In genomic region chr6:3026811-3027626, GRCh38 we compare ENCODE assay signal across 8 cellular contexts. TPM values are rescaled to one million over a fixed set of nuclear protein-coding genes. Genes with fewer than 3 reads are reported as not detected.
DNase-seq lines count a peak whose midpoint lies in the region; ATAC-seq and TF ChIP-seq lines count a peak whose summit lies in the region.

No MANE protein-coding gene starts in this region.

- H3K4me3 Mint-ChIP-seq in activated T-cell treated with anti-CD3 and anti-CD28 coated beads, Interleukin-2, amount 50 U/mL, for 4 hours: peak overlapping the region; percentile 17

- no peak for TF ChIP-seq CTCF in GM20000 (IDR thresholded peaks at IDR 0.05; ENCODE audit: extremely low read depth, missing control alignments)

- H3K4ac ChIP-seq in neuronal stem cell (ENCODE audit: low read length): no peak overlapping the region

- no peak overlapping the region for H2BK15ac ChIP-seq in neuronal stem cell (ENCODE audit: low read length)

- H3K4me3 ChIP-seq in neuronal stem cell (ENCODE audit: low read length in 2 of 2): no peak overlapping the region
- H3K4me3 ChIP-seq in SJCRH30: no peak overlapping the region

- H2AFZ ChIP-seq in neuronal stem cell (ENCODE audit: low read length): peak overlapping the region; percentile 46

- H3K9me3 ChIP-seq in neuronal stem cell (replicated peaks in 1 of 2; ENCODE audit: control insufficient read depth in 2 of 2, insufficient read depth in 1 of 2, low read depth in 1 of 2, low read length in 2 of 2) (peaks cover 2 to 3% of the 10 kb centered on the region in 2 donors), SJCRH30 (replicated peaks) (no peaks in the 10 kb centered on the region)

- no CpG with 5 or more reads among the region's 20 CpGs for WGBS in neuronal stem cell (ENCODE audit: extremely low coverage in 2 of 2, insufficient read length in 2 of 2, insufficient replicate concordance in 1 of 2), 2 donors

- H2BK120ac ChIP-seq in neuronal stem cell (ENCODE audit: low read depth, low read length): no peak overlapping the region

- H3K27ac ChIP-seq in neuronal stem cell (replicated peaks; ENCODE audit: low read length) (peak overlapping the region; percentile 60), SJCRH30 (no peak overlapping the region)

- H3K9me3 Mint-ChIP-seq in activated T-cell treated with anti-CD3 and anti-CD28 coated beads, Interleukin-2, amount 50 U/mL, for 4 hours: no peaks in the 10 kb centered on the region

- no peak overlapping the region for H2BK12ac ChIP-seq in neuronal stem cell (ENCODE audit: low read length)

- DNase-seq in CMK (ENCODE audit: low read depth) (peak; percentile 62), GM20000 (ENCODE audit: low spot score) (peak; percentile 90), neuronal stem cell (ENCODE audit: low spot score) (no peak), NCI-H82 (lab: John Stamatoyannopoulos, UW) (no peak), SJCRH30 (no peak), left lobe of liver (ENCODE audit: low spot score) (no peak)
- no peak for DNase-seq in activated T-cell treated with anti-CD3 and anti-CD28 coated beads, Interleukin-2, amount 50 U/mL, for 4 hours

- H2AK5ac ChIP-seq in neuronal stem cell (ENCODE audit: low read depth, low read length): no peak overlapping the region

- peak; percentile 71 for ATAC-seq in HG03521 (IDR thresholded peaks at IDR 0.05; ENCODE audit: unreplicated experiment)
- no peak for ATAC-seq in activated T-cell treated with anti-CD3 and anti-CD28 coated beads, Interleukin-2, amount 50 U/mL, for 4 hours
- ATAC-seq in left lobe of liver: no peak

- no peak overlapping the region for H4K8ac ChIP-seq in neuronal stem cell (ENCODE audit: low read depth, low read length)

- H3K23ac ChIP-seq in neuronal stem cell (ENCODE audit: low read depth, low read length, poor library complexity): no peak overlapping the region

- peaks cover 57% of the 10 kb centered on the region for H3K4me1 Mint-ChIP-seq in activated T-cell treated with anti-CD3 and anti-CD28 coated beads, Interleukin-2, amount 50 U/mL, for 4 hours (ENCODE audit: low read depth)

- H3K18ac ChIP-seq in neuronal stem cell (ENCODE audit: low read length): no peak overlapping the region

- H3K4me2 ChIP-seq in neuronal stem cell (ENCODE audit: insufficient read depth, low read length, poor library complexity, severe bottlenecking): no peak overlapping the region

- no peak overlapping the region for H3K14ac ChIP-seq in neuronal stem cell (ENCODE audit: low read length)

- H3K27me3 ChIP-seq in neuronal stem cell (ENCODE audit: control insufficient read depth in 3 of 3, insufficient read depth in 3 of 3, low read depth in 1 of 3, low read length in 3 of 3): no peaks in the 10 kb centered on the region
- H3K27me3 ChIP-seq in SJCRH30: no peaks in the 10 kb centered on the region

- no peak overlapping the region for H3K9ac ChIP-seq in neuronal stem cell (ENCODE audit: low read depth, low read length, poor library complexity)

- peaks cover 18 to 25% of the 10 kb centered on the region in 2 donors for H3K4me1 ChIP-seq in neuronal stem cell (ENCODE audit: control insufficient read depth in 2 of 2, insufficient read depth in 1 of 2, low read depth in 1 of 2, low read length in 2 of 2)
- no peaks in the 10 kb centered on the region; the same call in 1 of the 2 replicates for H3K4me1 ChIP-seq in SJCRH30

- peaks cover 3% of the 10 kb centered on the region for H3K36me3 Mint-ChIP-seq in activated T-cell treated with anti-CD3 and anti-CD28 coated beads, Interleukin-2, amount 50 U/mL, for 4 hours (ENCODE audit: insufficient read depth)

- H2BK5ac ChIP-seq in neuronal stem cell (ENCODE audit: low read length): no peak overlapping the region

- no peaks in the 10 kb centered on the region for H3K27me3 Mint-ChIP-seq in activated T-cell treated with anti-CD3 and anti-CD28 coated beads, Interleukin-2, amount 50 U/mL, for 4 hours (ENCODE audit: low read depth)

- H3K36me3 ChIP-seq in neuronal stem cell (replicated peaks in 1 of 2; ENCODE audit: control insufficient read depth in 2 of 2, insufficient read depth in 2 of 2, low read length in 2 of 2) (no peaks in the 10 kb centered on the region), SJCRH30 (no peaks in the 10 kb centered on the region)

- H3K79me1 ChIP-seq in neuronal stem cell (ENCODE audit: low read depth, low read length): peaks cover 2% of the 10 kb centered on the region

- no peak overlapping the region for H4K91ac ChIP-seq in neuronal stem cell (ENCODE audit: low read depth, low read length, poor library complexity)

RNA-seq across cellular contexts. Expression of gene NQO2, which starts 27.3 kb away (rescaled TPM):
- 10 to 100 TPM; 35.5 to 41.8 (median 38.4) TPM for total RNA-seq in activated T-cell treated with anti-CD3 and anti-CD28 coated beads, Interleukin-2, amount 50 U/mL, for 4 hours
- polyA plus RNA-seq in neuronal stem cell (2013, experiment 1 of 2): 28.9 TPM
- 28.0 TPM for polyA plus RNA-seq in neuronal stem cell (2013, experiment 2 of 2)
- total RNA-seq in SJCRH30 (2014; rRNA removed; shearing (Covaris generic)): 15.4 and 17.5 TPM in 2 replicates
- total RNA-seq in left lobe of liver: 62.7 TPM

RNA-seq across cellular contexts. Expression of gene RIPK1, which starts 41.3 kb away (rescaled TPM):
- 10 to 100 TPM; 16.5 to 17.4 (median 16.6) TPM for total RNA-seq in activated T-cell treated with anti-CD3 and anti-CD28 coated beads, Interleukin-2, amount 50 U/mL, for 4 hours
- 4.6 TPM for polyA plus RNA-seq in neuronal stem cell (2013, experiment 1 of 2)
- polyA plus RNA-seq in neuronal stem cell (2013, experiment 2 of 2): 4.5 TPM
- 6.1 and 7.3 TPM in 2 replicates for total RNA-seq in SJCRH30 (2014; rRNA removed; shearing (Covaris generic))
- 12.6 TPM for total RNA-seq in left lobe of liver

RNA-seq across cellular contexts. Expression of gene SERPINB6, which starts 55.7 kb away (rescaled TPM):
- 10 to 100 TPM; 14.9 to 15.9 (median 15.3) TPM for total RNA-seq in activated T-cell treated with anti-CD3 and anti-CD28 coated beads, Interleukin-2, amount 50 U/mL, for 4 hours
- 8.4 TPM for polyA plus RNA-seq in neuronal stem cell (2013, experiment 1 of 2)
- polyA plus RNA-seq in neuronal stem cell (2013, experiment 2 of 2): 9.3 TPM
- total RNA-seq in SJCRH30 (2014; rRNA removed; shearing (Covaris generic)): 60.4 and 62.5 TPM in 2 replicates
- 31.8 TPM for total RNA-seq in left lobe of liver

Comparison
In these comparisons a context has a peak if more than half of its experiments do, and no peak if none do; other contexts are left out.
1. DNase-seq: peak in CMK (single experiment) and GM20000 (single experiment); none in activated T-cell treated with anti-CD3 and anti-CD28 coated beads, Interleukin-2, amount 50 U/mL, for 4 hours (single experiment), neuronal stem cell (single experiment), NCI-H82 (single experiment), SJCRH30 (0 of 2) and left lobe of liver (single experiment).